Comparison of ENCODE assay signal across 32 cellular contexts in genomic region chr7:155425011-155425340, GRCh38. TPM values are rescaled to one million over a fixed set of nuclear protein-coding genes. Genes with fewer than 3 reads are reported as not detected.
"Had no signal": no experiment of that assay in that cellular context is flagged by ENCODE, and none has a peak within 500 bp of the region (broad histone marks: within the 10 kb centered on the region; RNA-seq: fewer than 3 reads in every experiment).

No MANE protein-coding gene starts in this region.

- H3K9me3 Mint-ChIP-seq: immature natural killer cell, memory B cell, neural crest cell had no signal

- H3K79me2 ChIP-seq: parathyroid adenoma had no signal

- H3K4me1 Mint-ChIP-seq: immature natural killer cell; memory B cell; naive thymus-derived CD8-positive, alpha-beta T cell; nephron; neural crest cell; stimulated activated naive B cell treated with anti-CD40 and anti-IgM and Interleukin-4, amounts not matched to agents 10 μg/mL and 1 μg/mL and 100 μg/mL, for 72 hours had no signal

- H3K9me3 ChIP-seq: heart left ventricle, left ventricle myocardium inferior, mucosa of descending colon, right atrium auricular region, right lobe of liver, suprapubic skin, thoracic aorta, tibial artery, upper lobe of right lung had no signal

- ATAC-seq: heart left ventricle; mucosa of descending colon; naive thymus-derived CD8-positive, alpha-beta T cell; right lobe of liver; stimulated activated naive B cell treated with anti-CD40 and anti-IgM and Interleukin-4, amounts not matched to agents 10 μg/mL and 1 μg/mL and 100 μg/mL, for 72 hours; stimulated activated naive CD8-positive, alpha-beta T cell treated with anti-CD3 and anti-CD28 coated beads, Interleukin-15, Interleukin-2, amounts not matched to agents 100 U/mL and 50 U/mL, for 24 hours; upper lobe of right lung had no signal

- H3K4me1 ChIP-seq: left ventricle myocardium inferior, parathyroid adenoma, right atrium auricular region, right lobe of liver, suprapubic skin, tibial artery, upper lobe of right lung had no signal

- H3K4me2 ChIP-seq: smooth muscle cell had no signal

- H3K27me3 ChIP-seq: right atrium auricular region, right lobe of liver had no signal

- H3K9ac ChIP-seq: parathyroid adenoma had no signal

- H3K36me3 Mint-ChIP-seq: immature natural killer cell; memory B cell; naive thymus-derived CD8-positive, alpha-beta T cell; stimulated activated naive B cell treated with anti-CD40 and anti-IgM and Interleukin-4, amounts not matched to agents 10 μg/mL and 1 μg/mL and 100 μg/mL, for 72 hours had no signal

- H3K4me3 Mint-ChIP-seq: immature natural killer cell; memory B cell; naive thymus-derived CD8-positive, alpha-beta T cell; nephron; neural crest cell; stimulated activated naive B cell treated with anti-CD40 and anti-IgM and Interleukin-4, amounts not matched to agents 10 μg/mL and 1 μg/mL and 100 μg/mL, for 72 hours had no signal

- H3K4me3 ChIP-seq: heart left ventricle, left ventricle myocardium inferior, mucosa of descending colon, right atrium auricular region, right lobe of liver, smooth muscle cell, suprapubic skin, thoracic aorta, tibial artery, upper lobe of right lung had no signal

- DNase-seq: hypothalamus; immature natural killer cell; left ventricle myocardium inferior; midbrain; mucosa of descending colon; naive thymus-derived CD8-positive, alpha-beta T cell; nucleus accumbens; stimulated activated CD4-positive, alpha-beta T cell treated with anti-CD3 and anti-CD28 coated beads, Interleukin-12 subunit alpha, Interleukin-12 subunit beta, amount 100 ng/mL, for 4 hours; stimulated activated CD4-positive, alpha-beta T cell treated with anti-CD3 and anti-CD28 coated beads, Interleukin-15, amount 100 ng/mL, for 24 hours; stimulated activated CD4-positive, alpha-beta T cell treated with anti-CD3 and anti-CD28 coated beads, Interleukin-2, amount 100 ng/mL, for 24 hours; stimulated activated CD4-positive, alpha-beta T cell treated with anti-CD3 and anti-CD28 coated beads, Interleukin-4, amount 100 ng/mL, for 1 hour; stimulated activated naive B cell treated with anti-CD40 and anti-IgM and Interleukin-4, amounts not matched to agents 10 μg/mL and 1 μg/mL and 100 μg/mL, for 72 hours; stimulated activated naive CD8-positive, alpha-beta T cell treated with anti-CD3 and anti-CD28 coated beads, Interleukin-15, Interleukin-2, amounts not matched to agents 100 U/mL and 50 U/mL, for 24 hours; tibial artery; trophoblast cell; upper lobe of right lung had no signal

- H3K27ac ChIP-seq: heart left ventricle, left ventricle myocardium inferior, parathyroid adenoma, right atrium auricular region, right lobe of liver, suprapubic skin, thoracic aorta, tibial artery, upper lobe of right lung had no signal

- H2AFZ ChIP-seq: parathyroid adenoma had no signal

- FAIRE-seq: islet of Langerhans, urothelium cell line had no signal

- H3K36me3 ChIP-seq: heart left ventricle, left ventricle myocardium inferior, right atrium auricular region, right lobe of liver, suprapubic skin, thoracic aorta, tibial artery, upper lobe of right lung had no signal

- H3K27ac Mint-ChIP-seq: immature natural killer cell; memory B cell; naive thymus-derived CD8-positive, alpha-beta T cell; nephron; progenitor cell of endocrine pancreas; stimulated activated naive B cell treated with anti-CD40 and anti-IgM and Interleukin-4, amounts not matched to agents 10 μg/mL and 1 μg/mL and 100 μg/mL, for 72 hours had no signal

RNA-seq across cellular contexts. Expression of gene EN2, which starts 33.0 kb away (rescaled TPM):
- total RNA-seq: lung microvascular endothelial cell; mucosa of descending colon; naive thymus-derived CD8-positive, alpha-beta T cell; progenitor cell of endocrine pancreas; pulmonary artery endothelial cell; right atrium auricular region; right lobe of liver; smooth muscle cell; subcutaneous adipose tissue; upper lobe of right lung had no signal
- polyA plus RNA-seq: immature natural killer cell; naive thymus-derived CD8-positive, alpha-beta T cell; smooth muscle cell had no signal
